In genomic region chr2:73811878-73812277, GRCh38 we compare ENCODE assay signal across 11 cellular contexts. TPM values are rescaled to one million over a fixed set of nuclear protein-coding genes. Genes with fewer than 3 reads are reported as not detected.
"Had no signal": no experiment of that assay in that cellular context is flagged by ENCODE, and none has a peak within 500 bp of the region (broad histone marks: within the 10 kb centered on the region; RNA-seq: fewer than 3 reads in every experiment).

No MANE protein-coding gene starts in this region.

- H3K9ac ChIP-seq: KMS-11 had no signal

- H3K4me2 ChIP-seq: KMS-11 had no signal

- DNase-seq: IMR-90, Karpas-422, KBM-7, KG1 had no signal

- H3K27ac ChIP-seq: HL-60, KMS-11 had no signal

- FAIRE-seq: HepG2, HTR-8/SVneo had no signal

- ATAC-seq: HepG2 had no signal

RNA-seq across cellular contexts. Expression of gene C2orf78, which starts 27.9 kb away (rescaled TPM):
- total RNA-seq: HepG2, HT-29, HT1080, IMR-90 had no signal
- polyA plus RNA-seq: HepG2, IgD-negative memory B cell had no signal
